8 cellular contexts compared by ENCODE assay signal in the genomic region with DNA sequence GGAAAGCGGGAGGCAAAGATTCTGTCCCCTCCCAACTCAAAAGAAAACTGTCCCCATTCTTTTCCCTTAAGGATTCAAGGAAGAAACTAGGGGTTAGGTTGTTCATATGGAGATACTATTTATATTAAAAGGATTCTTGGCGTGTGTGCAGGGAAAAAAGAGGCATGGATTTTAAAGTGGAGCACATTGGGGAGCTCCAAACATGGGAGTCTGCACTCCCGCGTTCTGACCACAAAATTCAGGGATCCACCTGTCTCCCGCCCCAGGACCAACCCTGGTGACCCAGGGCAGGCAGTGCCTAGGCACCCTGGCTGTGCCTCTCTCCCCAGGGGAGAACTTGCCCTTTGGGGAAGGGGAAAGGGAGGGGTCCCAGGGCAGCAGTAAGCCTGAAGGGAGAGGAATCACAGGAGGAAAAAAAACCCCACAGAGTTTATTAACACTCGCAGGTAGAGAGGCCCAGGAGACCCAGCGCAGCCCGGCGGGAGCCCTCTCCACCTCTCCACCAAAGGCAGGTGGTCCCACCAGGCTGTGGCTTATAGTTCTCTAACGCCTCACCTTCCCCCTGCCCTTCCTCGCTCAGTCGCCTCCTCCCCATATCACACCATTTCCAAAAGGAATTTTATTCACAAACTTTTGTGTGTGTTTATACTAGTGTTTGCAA. TPM values are rescaled to one million over a fixed set of nuclear protein-coding genes. Genes with fewer than 3 reads are reported as not detected.
DNase-seq lines count a peak whose midpoint lies in the region; ATAC-seq and TF ChIP-seq lines count a peak whose summit lies in the region.

No MANE protein-coding gene starts in this region.

- peak overlapping the region; percentile 85 for H2AK9ac ChIP-seq in IMR-90 (replicated peaks; ENCODE audit: low read depth, low read length, poor library complexity)

- peak overlapping the region; percentile 59 for H3K18ac ChIP-seq in IMR-90 (ENCODE audit: low read depth, low read length)

- H2BK20ac ChIP-seq in IMR-90 (ENCODE audit: low read depth, low read length) = no peak overlapping the region; the same call in 1 of the 2 replicates

- H3K9me3 ChIP-seq in BLaER1 treated with 17β-estradiol and CSF1 and Interleukin-3, amounts not matched to agents 10 nM and 100 nM (replicated peaks in 1 of 11) = no peaks in the 10 kb centered on the region
- H3K9me3 ChIP-seq in IMR-90 (ENCODE audit: control insufficient read depth, insufficient read depth, low read length) (no peaks in the 10 kb centered on the region), mucosa of descending colon (no peaks in the 10 kb centered on the region)

- peaks cover 14% of the 10 kb centered on the region in 2 donors for H3K27me3 Mint-ChIP-seq in natural killer cell treated with Interleukin-12 subunit alpha and Interleukin-12 subunit beta and Interleukin-15 and Interleukin-18, amount 100 ng/mL, for 72 hours

- H3K23ac ChIP-seq in IMR-90 (ENCODE audit: low read depth, low read length) = peak overlapping the region; percentile 88

- no peaks in the 10 kb centered on the region for H3K9me3 Mint-ChIP-seq in natural killer cell treated with Interleukin-12 subunit alpha and Interleukin-12 subunit beta and Interleukin-15 and Interleukin-18, amount 100 ng/mL, for 72 hours

- dilution Hi-C loops in IMR-90 (cut with HindIII; ENCODE audit: low sequenced_read_pairs, unreplicated experiment) = no loop called here

- peak overlapping the region; percentile 91 to 100 (median 98) for H3K4me2 ChIP-seq in BLaER1 treated with 17β-estradiol and CSF1 and Interleukin-3, amounts not matched to agents 10 nM and 100 nM
- peak overlapping the region; percentile 86 for H3K4me2 ChIP-seq in IMR-90 (ENCODE audit: low read depth, low read length)

- H3K9ac ChIP-seq in BLaER1 treated with 17β-estradiol and CSF1 and Interleukin-3, amounts not matched to agents 10 nM and 100 nM = peak overlapping the region in 9 of 11 experiments; percentile 25 to 98 (median 96); a peak in 11 of 22 replicates
- H3K9ac ChIP-seq in IMR-90 (ENCODE audit: low read depth, low read length) = peak overlapping the region; percentile 85

- no peak overlapping the region for H2BK15ac ChIP-seq in IMR-90 (ENCODE audit: low read depth, low read length)

- H4K5ac ChIP-seq in IMR-90 (ENCODE audit: low read depth, low read length) = 0 out of 2 replicates have a peak overlapping the region, but pooled peaks have one; percentile 50

- H3K4me1 ChIP-seq in BLaER1 treated with 17β-estradiol and CSF1 and Interleukin-3, amounts not matched to agents 10 nM and 100 nM = peaks cover 40 to 48% (median 43%) of the 10 kb centered on the region in 10 experiments
- H3K4me1 ChIP-seq in IMR-90 (ENCODE audit: control insufficient read depth, insufficient read depth, low read length) (peaks cover 10% of the 10 kb centered on the region), mucosa of descending colon (ENCODE audit: low read depth) (peaks cover 27% of the 10 kb centered on the region)

- intact Hi-C loops in IMR-90 (cut with micrococcal nuclease) (loop anchor here (1.0 to 10.0 kb wide), 9 partner anchors 40 to 1141 kb away; no protein-coding TSS in a partner anchor), mucosa of descending colon (cut with DNase I, micrococcal nuclease) (loop anchor here (10.0 kb wide), 2 partner anchors 562 to 712 kb away; a partner anchor contains a TSS)

- H3K27ac Mint-ChIP-seq in natural killer cell treated with Interleukin-12 subunit alpha and Interleukin-12 subunit beta and Interleukin-15 and Interleukin-18, amount 100 ng/mL, for 72 hours = peak overlapping the region; percentile 83 to 89

- POLR2A ChIA-PET in IMR-90 (lab: Charles Lee; ENCODE audit: unreplicated experiment) = interaction anchor here (0.9 kb wide), 1 partner anchor 269 kb away, joined by 9 read pairs; no protein-coding TSS in a partner anchor

- H3K4me3 Mint-ChIP-seq in natural killer cell treated with Interleukin-12 subunit alpha and Interleukin-12 subunit beta and Interleukin-15 and Interleukin-18, amount 100 ng/mL, for 72 hours = peak overlapping the region; percentile 98

- peaks cover 36 to 50% (median 48%) of the 10 kb centered on the region in 11 experiments for H3K27me3 ChIP-seq in BLaER1 treated with 17β-estradiol and CSF1 and Interleukin-3, amounts not matched to agents 10 nM and 100 nM
- H3K27me3 ChIP-seq in IMR-90 (ENCODE audit: control insufficient read depth, insufficient read depth, low read length) = no peaks in the 10 kb centered on the region

- DNase-seq in IMR-90 = no peak
- DNase-seq in coronary artery (ENCODE audit: low spot score) = no peak
- no peak for DNase-seq in natural killer cell treated with Interleukin-12 subunit alpha and Interleukin-12 subunit beta and Interleukin-15 and Interleukin-18, amount 100 ng/mL, for 72 hours (ENCODE audit: low spot score)
- no peak for DNase-seq in NCI-H2171 (lab: John Stamatoyannopoulos, UW)
- no peak for DNase-seq in mucosa of descending colon

- peaks cover 43 to 44% of the 10 kb centered on the region in 2 donors for H3K4me1 Mint-ChIP-seq in natural killer cell treated with Interleukin-12 subunit alpha and Interleukin-12 subunit beta and Interleukin-15 and Interleukin-18, amount 100 ng/mL, for 72 hours (ENCODE audit: low read depth in 2 of 2)

- no peak for ATAC-seq in IMR-90 (ENCODE audit: low read depth)
- no peak for ATAC-seq in natural killer cell treated with Interleukin-12 subunit alpha and Interleukin-12 subunit beta and Interleukin-15 and Interleukin-18, amount 100 ng/mL, for 72 hours
- ATAC-seq in GM19463 (IDR thresholded peaks at IDR 0.05; ENCODE audit: unreplicated experiment) = no peak
- no peak for ATAC-seq in HG02852 (IDR thresholded peaks at IDR 0.05; ENCODE audit: unreplicated experiment)
- ATAC-seq in mucosa of descending colon = no peak

- peak overlapping the region; percentile 81 for H4K91ac ChIP-seq in IMR-90 (ENCODE audit: insufficient read depth, low read depth, low read length)

- no TSS peak for BruUV-seq in IMR-90 (replicated peaks; lab: Mats Ljungman, UMichigan)

- H4K20me1 ChIP-seq in BLaER1 treated with 17β-estradiol and CSF1 and Interleukin-3, amounts not matched to agents 10 nM and 100 nM = peaks cover 57 to 65% (median 62%) of the 10 kb centered on the region in 11 experiments
- no peaks in the 10 kb centered on the region; the same call in 1 of the 2 replicates for H4K20me1 ChIP-seq in IMR-90 (ENCODE audit: insufficient read depth, low read length)

- peaks cover 4 to 19% (median 7%) of the 10 kb centered on the region in 11 experiments for H3K36me3 ChIP-seq in BLaER1 treated with 17β-estradiol and CSF1 and Interleukin-3, amounts not matched to agents 10 nM and 100 nM
- H3K36me3 ChIP-seq in IMR-90 (ENCODE audit: control insufficient read depth, insufficient read depth, low read length) (peaks cover 3% of the 10 kb centered on the region; the same call in 1 of the 2 replicates), mucosa of descending colon (ENCODE audit: low read depth) (no peaks in the 10 kb centered on the region)

- H3K9me1 ChIP-seq in IMR-90 (ENCODE audit: insufficient read depth, low read length) = no peaks in the 10 kb centered on the region; the same call in 1 of the 2 replicates

- peak overlapping the region; percentile 81 for H2AK5ac ChIP-seq in IMR-90 (ENCODE audit: low read depth, low read length)

- TF ChIP-seq POLR2A in IMR-90 (IDR thresholded peaks at IDR 0.05; ENCODE audit: low read depth, low read length) = no peak

- H3K79me1 ChIP-seq in IMR-90 (ENCODE audit: low read depth in 1 of 2, low read length in 2 of 2) = peaks cover 10 to 33% of the 10 kb centered on the region in 2 experiments

- H3K27ac ChIP-seq in BLaER1 treated with 17β-estradiol and CSF1 and Interleukin-3, amounts not matched to agents 10 nM and 100 nM = no peak overlapping the region
- H3K27ac ChIP-seq in IMR-90 (ENCODE audit: insufficient read depth, low read length) (peak overlapping the region; percentile 83), coronary artery (peak overlapping the region in 1 of 2 donors; percentile 95)

- TF ChIP-seq CTCF in IMR-90 (conservative IDR thresholded peaks at IDR 0.05; ENCODE audit: low read depth, low read length) = no peak
- TF ChIP-seq CTCF in coronary artery (IDR thresholded peaks at IDR 0.05) = no peak
- TF ChIP-seq CTCF in mucosa of descending colon (IDR thresholded peaks at IDR 0.05) = no peak

- H3K56ac ChIP-seq in IMR-90 (ENCODE audit: extremely low read depth, insufficient read depth, low read length) = peak overlapping the region; percentile 56; the same call in 1 of the 2 replicates

- H4K8ac ChIP-seq in IMR-90 (ENCODE audit: low read depth in 2 of 2, low read length in 2 of 2) = peak overlapping the region in 1 of 2 experiments; percentile 66; a peak in 2 of 4 replicates

- H2BK5ac ChIP-seq in IMR-90 (ENCODE audit: low read depth, low read length, poor library complexity, severe bottlenecking) = peak overlapping the region; percentile 80

- H3K4ac ChIP-seq in IMR-90 (ENCODE audit: low read depth, low read length) = peak overlapping the region; percentile 79

- H3K14ac ChIP-seq in IMR-90 (replicated peaks; ENCODE audit: low read depth, low read length) = peak overlapping the region; percentile 76

- peak overlapping the region; percentile 56; the same call in 1 of the 2 replicates for H2BK120ac ChIP-seq in IMR-90 (ENCODE audit: low read depth, low read length)

- H2AFZ ChIP-seq in IMR-90 (replicated peaks; ENCODE audit: low read length, poor library complexity) = no peak overlapping the region

- CTCF ChIA-PET in IMR-90 (lab: Yijun Ruan, JAX) = no interaction called here

- H3K4me3 ChIP-seq in BLaER1 treated with 17β-estradiol and CSF1 and Interleukin-3, amounts not matched to agents 10 nM and 100 nM = peak overlapping the region; percentile 79 to 97 (median 92); a peak in 19 of 20 replicates
- H3K4me3 ChIP-seq in IMR-90 (ENCODE audit: insufficient read depth, low read depth, low read length) (peak overlapping the region; percentile 90), coronary artery (peak overlapping the region; percentile 78), mucosa of descending colon (no peak overlapping the region)

- peaks cover 5% of the 10 kb centered on the region for H3K36me3 Mint-ChIP-seq in natural killer cell treated with Interleukin-12 subunit alpha and Interleukin-12 subunit beta and Interleukin-15 and Interleukin-18, amount 100 ng/mL, for 72 hours

- no CpG with 5 or more reads among the region's 12 CpGs for WGBS in IMR-90 (ENCODE audit: extremely low coverage in 2 of 2, insufficient read length in 1 of 2), 2 experiments

- in situ Hi-C loops in IMR-90 (cut with MboI; ENCODE audit: low sequenced_read_pairs) = loop anchor here (5.0 to 25.0 kb wide), 2 partner anchors 276 to 1156 kb away; no protein-coding TSS in a partner anchor

- no peak for TF ChIP-seq RAD21 in IMR-90 (IDR thresholded peaks at IDR 0.05; ENCODE audit: low read length)

RNA-seq across cellular contexts. Expression of a gene that starts 2.2 kb away (rescaled TPM):
- total RNA-seq in IMR-90 (2012; rRNA removed) = 16.1 and 16.9 TPM in 2 replicates
- polyA plus RNA-seq in IMR-90 (2012; rRNA removed) = 24.6 and 26.4 TPM in 2 replicates
- polyA plus RNA-seq in IMR-90 (2012; cell fraction: cytosol; rRNA removed) = 8.9 and 21.0 TPM in 2 replicates
- polyA plus RNA-seq in IMR-90 (2012; cell fraction: nucleus; rRNA removed; ENCODE audit: low replicate concordance) = 22.4 and 44.0 TPM in 2 replicates
- 10 to 100 TPM; 20.0 to 23.0 TPM for total RNA-seq in natural killer cell treated with Interleukin-12 subunit alpha and Interleukin-12 subunit beta and Interleukin-15 and Interleukin-18, amount 100 ng/mL, for 72 hours
- 10 to 100 TPM; 47.6 to 61.4 (median 57.1) TPM for total RNA-seq in mucosa of descending colon

RNA-seq across cellular contexts. Expression of a gene that starts 3.8 kb away (rescaled TPM):
- total RNA-seq in IMR-90 (2012; rRNA removed) = 9.2 and 10.0 TPM in 2 replicates
- polyA plus RNA-seq in IMR-90 (2012; rRNA removed) = 6.4 and 7.1 TPM in 2 replicates
- 2.8 and 4.6 TPM in 2 replicates for polyA plus RNA-seq in IMR-90 (2012; cell fraction: cytosol; rRNA removed)
- 4.5 and 4.9 TPM in 2 replicates for polyA plus RNA-seq in IMR-90 (2012; cell fraction: nucleus; rRNA removed; ENCODE audit: low replicate concordance)
- 10 to 100 TPM; 19.8 to 21.0 TPM for total RNA-seq in natural killer cell treated with Interleukin-12 subunit alpha and Interleukin-12 subunit beta and Interleukin-15 and Interleukin-18, amount 100 ng/mL, for 72 hours
- 10 to 100 TPM; 22.7 to 66.6 (median 36.9) TPM for total RNA-seq in mucosa of descending colon
